19 cellular contexts compared by ENCODE assay signal in genomic region chr5:131096774-131097695, GRCh38.
"Had no signal": no experiment of that assay in that cellular context is flagged by ENCODE, and none has a peak within 500 bp of the region (broad histone marks: within the 10 kb centered on the region; RNA-seq: fewer than 3 reads in every experiment).

No MANE protein-coding gene starts in this region.

- H3K27ac ChIP-seq: adrenal gland, epithelial cell of prostate, lower lobe of right lung, neutrophil, right atrium auricular region, upper lobe of left lung had no signal

- H3K4me1 ChIP-seq: adrenal gland, lower lobe of right lung, right atrium auricular region, upper lobe of left lung had no signal

- H3K36me3 Mint-ChIP-seq: activated CD4-positive, alpha-beta memory T cell treated with anti-CD3 and anti-CD28 coated beads for 36 hours; stimulated activated naive B cell treated with anti-CD40 and anti-IgM and Interleukin-4, amounts not matched to agents 10 μg/mL and 1 μg/mL and 100 μg/mL, for 72 hours had no signal

- H3K4me1 Mint-ChIP-seq: immature natural killer cell, naive B cell, T-helper 17 cell had no signal

- H3K4me3 Mint-ChIP-seq: activated CD4-positive, alpha-beta memory T cell treated with anti-CD3 and anti-CD28 coated beads for 36 hours; immature natural killer cell; naive B cell; stimulated activated naive B cell treated with anti-CD40 and anti-IgM and Interleukin-4, amounts not matched to agents 10 μg/mL and 1 μg/mL and 100 μg/mL, for 72 hours; T-helper 17 cell had no signal

- ATAC-seq: lower lobe of right lung; stimulated activated naive B cell treated with anti-CD40 and anti-IgM and Interleukin-4, amounts not matched to agents 10 μg/mL and 1 μg/mL and 100 μg/mL, for 72 hours; T-helper 17 cell had no signal

- H3K27ac Mint-ChIP-seq: activated CD4-positive, alpha-beta memory T cell treated with anti-CD3 and anti-CD28 coated beads for 36 hours; immature natural killer cell; stimulated activated naive B cell treated with anti-CD40 and anti-IgM and Interleukin-4, amounts not matched to agents 10 μg/mL and 1 μg/mL and 100 μg/mL, for 72 hours; T-helper 17 cell had no signal

- H3K27me3 ChIP-seq: adrenal gland, neutrophil, right atrium auricular region, upper lobe of left lung had no signal

- DNase-seq: activated CD4-positive, alpha-beta memory T cell treated with anti-CD3 and anti-CD28 coated beads for 36 hours; activated CD8-positive, alpha-beta memory T cell treated with anti-CD3 and anti-CD28 coated beads, Interleukin-2, amount 50 U/mL, for 4 hours; activated effector memory CD4-positive, alpha-beta T cell treated with anti-CD3 and anti-CD28 coated beads, Interleukin-2, amount 50 U/mL, for 16 hours; adrenal gland; central memory CD4-positive, alpha-beta T cell; cortex of kidney; effector CD8-positive, alpha-beta T cell; glutamatergic neuron; immature natural killer cell; lower lobe of right lung; naive B cell; SHP77 treated with DMSO at 0.1 percent for 48 hours; small intestine; stimulated activated naive B cell treated with anti-CD40 and anti-IgM and Interleukin-4, amounts not matched to agents 10 μg/mL and 1 μg/mL and 100 μg/mL, for 72 hours; T-helper 17 cell; upper lobe of left lung had no signal
